In genomic region chr18:62881509-62882016, GRCh38 we compare ENCODE assay signal across 1 cellular context.
TF ChIP-seq lines count a peak whose summit lies in the region.

No MANE protein-coding gene starts in this region.

TF ChIP-seq in HepG2, 621 proteins besides CTCF, POLR2A, EP300 and RAD21 (continued from another document):
- TF ChIP-seq ZBED4 (CRISPR knock-in tag; IDR thresholded peaks at IDR 0.05; ENCODE audit: borderline replicate concordance) (no peak), ZNF562 (CRISPR knock-in tag; IDR thresholded peaks at IDR 0.05; ENCODE audit: borderline replicate concordance) (no peak), MBD4 (IDR thresholded peaks at IDR 0.05; ENCODE audit: borderline replicate concordance, low read length) (no peak), ATF4 (CRISPR knock-in tag; IDR thresholded peaks at IDR 0.05) (no peak), ZNF564 (CRISPR knock-in tag; IDR thresholded peaks at IDR 0.05) (no peak), ZKSCAN8 (CRISPR knock-in tag; IDR thresholded peaks at IDR 0.05; ENCODE audit: borderline replicate concordance) (no peak), ZNF318 (CRISPR knock-in tag; IDR thresholded peaks at IDR 0.05) (no peak), ZNF619 (CRISPR knock-in tag; IDR thresholded peaks at IDR 0.05) (no peak), KDM1A (CRISPR knock-in tag; IDR thresholded peaks at IDR 0.05) (no peak), GTF2F1 (IDR thresholded peaks at IDR 0.05; ENCODE audit: low read length) (no peak), MAFG (CRISPR knock-in tag; IDR thresholded peaks at IDR 0.05) (no peak), ZBTB21 (CRISPR knock-in tag; IDR thresholded peaks at IDR 0.05) (no peak), ZNF75D (CRISPR knock-in tag; IDR thresholded peaks at IDR 0.05; ENCODE audit: borderline replicate concordance) (no peak), PAXIP1 (CRISPR knock-in tag; conservative IDR thresholded peaks at IDR 0.05) (no peak), ZNF879 (CRISPR knock-in tag; IDR thresholded peaks at IDR 0.05) (no peak), SSRP1 (CRISPR knock-in tag; IDR thresholded peaks at IDR 0.05) (no peak), KLF15 (CRISPR knock-in tag; IDR thresholded peaks at IDR 0.05; ENCODE audit: borderline replicate concordance) (no peak), JDP2 (CRISPR knock-in tag; IDR thresholded peaks at IDR 0.05; ENCODE audit: borderline replicate concordance) (no peak)
